In genomic region chr18:43805646-43806194, GRCh38 we compare ENCODE assay signal across 17 cellular contexts.
DNase-seq lines count a peak whose midpoint lies in the region; TF ChIP-seq lines count a peak whose summit lies in the region.
"Had no signal": no experiment of that assay in that cellular context is flagged by ENCODE, and none has a peak within 500 bp of the region (broad histone marks: within the 10 kb centered on the region; RNA-seq: fewer than 3 reads in every experiment).

No MANE protein-coding gene starts in this region.

- DNase-seq in EH (ENCODE audit: low read depth) = peak; percentile 21
- peak; percentile 50 for DNase-seq in NCI-H128 (lab: John Stamatoyannopoulos, UW; ENCODE audit: unreplicated experiment)
- DNase-seq in astrocyte of the spinal cord (ENCODE audit: low read depth, low spot score) = peak; percentile 69
- DNase-seq in myocyte (ENCODE audit: low read depth) = peak; percentile 37
- DNase-seq in A172 (ENCODE audit: low spot score) = no peak
- no peak for DNase-seq in amygdala (lab: John Stamatoyannopoulos, UW)
- DNase-seq in prostate gland (ENCODE audit: low spot score) = no peak
- DNase-seq: activated naive CD4-positive, alpha-beta T cell; CD4-positive, CD25-positive, alpha-beta regulatory T cell; endodermal cell; MM.1S; natural killer cell; NCI-H526 treated with DMSO at 0.1 percent for 48 hours; Right ventricle myocardium superior; sigmoid colon; stimulated activated naive CD8-positive, alpha-beta T cell treated with anti-CD3 and anti-CD28 coated beads, Interleukin-15, amount 100 ng/mL, for 72 hours had no signal

- WGBS in prostate gland = 36% methylated on average over 5 of the region's 5 CpGs

- in situ Hi-C loops in astrocyte of the spinal cord (cut with HindIII; ENCODE audit: low sequenced_read_pairs) = no loop called here

- no peaks in the 10 kb centered on the region for H3K36me3 ChIP-seq in prostate gland
- H3K36me3 ChIP-seq: breast epithelium, sigmoid colon had no signal

- no peak overlapping the region for H3K27ac ChIP-seq in prostate gland
- H3K27ac ChIP-seq: breast epithelium, sigmoid colon had no signal

- no peaks in the 10 kb centered on the region for H3K9me3 ChIP-seq in prostate gland

- H3K4me3 ChIP-seq in astrocyte of the spinal cord (ENCODE audit: low read depth, low read length) (no peak overlapping the region), prostate gland (no peak overlapping the region)
- H3K4me3 ChIP-seq: breast epithelium, sigmoid colon had no signal

- no peaks in the 10 kb centered on the region for H3K27me3 ChIP-seq in prostate gland (replicated peaks; ENCODE audit: insufficient read depth)
- H3K27me3 ChIP-seq: breast epithelium, sigmoid colon had no signal

- no peak for TF ChIP-seq CTCF in astrocyte of the spinal cord (IDR thresholded peaks at IDR 0.05; ENCODE audit: low read depth, low read length)
- no peak for TF ChIP-seq CTCF in prostate gland (IDR thresholded peaks at IDR 0.05)

- no peaks in the 10 kb centered on the region for H3K4me1 ChIP-seq in prostate gland (replicated peaks)
- H3K4me1 ChIP-seq: breast epithelium, sigmoid colon had no signal

- no peak for TF ChIP-seq POLR2A in prostate gland (IDR thresholded peaks at IDR 0.05)

- intact Hi-C loops in prostate gland (cut with DNase I) = no loop called here

Comparison
In these comparisons a context has a peak if more than half of its experiments do, and no peak if none do; other contexts are left out.
1. DNase-seq: peak in EH (single experiment), NCI-H128 (single experiment), astrocyte of the spinal cord (single experiment) and myocyte (single experiment); none in A172 (single experiment), amygdala (0 of 56) and prostate gland (single experiment).